In genomic region chr6:116046272-116046671, GRCh38 we compare ENCODE assay signal across 1 cellular context. TPM values are rescaled to one million over a fixed set of nuclear protein-coding genes. Genes with fewer than 3 reads are reported as not detected.
"Had no signal": no experiment of that assay in that cellular context is flagged by ENCODE, and none has a peak within 500 bp of the region (broad histone marks: within the 10 kb centered on the region; RNA-seq: fewer than 3 reads in every experiment).

No MANE protein-coding gene starts in this region.

RNA-seq across cellular contexts. Expression of gene FRK, which starts 14.4 kb away (rescaled TPM):
- total RNA-seq: activated CD4-positive, alpha-beta T cell treated with anti-CD3 and anti-CD28 coated beads, Interleukin-2, amount 10 ng/mL, durations not matched to agents 24 days and 14 days had no signal
